11 cellular contexts compared by ENCODE assay signal in genomic region chr11:126990716-126991480, GRCh38. TPM values are rescaled to one million over a fixed set of nuclear protein-coding genes. Genes with fewer than 3 reads are reported as not detected.
A peak's percentile ranks its signal among the peaks of the same experiment; 100 is the strongest.
DNase-seq lines count a peak whose midpoint lies in the region; ATAC-seq and TF ChIP-seq lines count a peak whose summit lies in the region.
"Had no signal": no experiment of that assay in that cellular context is flagged by ENCODE, and none has a peak within 500 bp of the region (broad histone marks: within the 10 kb centered on the region; RNA-seq: fewer than 3 reads in every experiment).

No MANE protein-coding gene starts in this region.

- H3K9me3 ChIP-seq in adipocyte (ENCODE audit: control insufficient read depth, low read length) (no peaks in the 10 kb centered on the region), mucosa of descending colon (no peaks in the 10 kb centered on the region), thyroid gland (no peaks in the 10 kb centered on the region)

- H3K9ac ChIP-seq in adipocyte (ENCODE audit: low read length) = peak overlapping the region; percentile 31

- ATAC-seq in mucosa of descending colon = no peak
- no peak for ATAC-seq in GM21737 (IDR thresholded peaks at IDR 0.05; ENCODE audit: unreplicated experiment)

- peaks cover 30% of the 10 kb centered on the region for H3K36me3 Mint-ChIP-seq in HFFc6 (ENCODE audit: low read depth)
- H3K36me3 Mint-ChIP-seq: activated CD8-positive, alpha-beta memory T cell treated with anti-CD3 and anti-CD28 coated beads, Interleukin-2, amount 10 ng/mL, durations not matched to agents 7 days and 5 days had no signal

- peaks cover 17% of the 10 kb centered on the region for H3K4me1 Mint-ChIP-seq in HFFc6 (ENCODE audit: low read depth)
- H3K4me1 Mint-ChIP-seq: activated CD8-positive, alpha-beta memory T cell treated with anti-CD3 and anti-CD28 coated beads, Interleukin-2, amount 10 ng/mL, durations not matched to agents 7 days and 5 days had no signal

- no peaks in the 10 kb centered on the region for H3K27me3 ChIP-seq in adipocyte (replicated peaks; ENCODE audit: control insufficient read depth, insufficient read depth, low read length)
- no peaks in the 10 kb centered on the region for H3K27me3 ChIP-seq in layer of hippocampus (ENCODE audit: control insufficient read depth, insufficient read depth, low read length)
- no peaks in the 10 kb centered on the region for H3K27me3 ChIP-seq in thyroid gland

- H3K4me1 ChIP-seq in adipocyte (ENCODE audit: control insufficient read depth, insufficient read depth, low read length) (peaks cover 37% of the 10 kb centered on the region), mucosa of descending colon (ENCODE audit: low read depth) (no peaks in the 10 kb centered on the region), thyroid gland (no peaks in the 10 kb centered on the region)

- DNase-seq in AG20443 (ENCODE audit: low spot score) = peak; percentile 35
- peak; percentile 47 for DNase-seq in HFFc6
- peak; percentile 43 for DNase-seq in adipocyte (ENCODE audit: low read depth)
- no peak for DNase-seq in mucosa of descending colon
- no peak for DNase-seq in thyroid gland
- DNase-seq in RKO (ENCODE audit: low spot score) = no peak

- no peak overlapping the region for H3K4me3 ChIP-seq in adipocyte (ENCODE audit: low read length)
- H3K4me3 ChIP-seq in mucosa of descending colon = no peak overlapping the region
- no peak overlapping the region for H3K4me3 ChIP-seq in thyroid gland (replicated peaks in 1 of 3)

- TF ChIP-seq POLR2A in thyroid gland (IDR thresholded peaks at IDR 0.05) = no peak

- H3K4me3 Mint-ChIP-seq in HFFc6 = peak overlapping the region; percentile 86
- H3K4me3 Mint-ChIP-seq: activated CD8-positive, alpha-beta memory T cell treated with anti-CD3 and anti-CD28 coated beads, Interleukin-2, amount 10 ng/mL, durations not matched to agents 7 days and 5 days had no signal

- no peaks in the 10 kb centered on the region; the same call in 1 of the 2 replicates for H3K27me3 Mint-ChIP-seq in HFFc6 (ENCODE audit: insufficient read depth)

- H3K36me3 ChIP-seq in adipocyte (ENCODE audit: control insufficient read depth, insufficient read depth, low read length, severe bottlenecking) (no peaks in the 10 kb centered on the region), mucosa of descending colon (ENCODE audit: low read depth) (no peaks in the 10 kb centered on the region), thyroid gland (no peaks in the 10 kb centered on the region)

- H3K27ac Mint-ChIP-seq in HFFc6 = peak overlapping the region; percentile 99
- H3K27ac Mint-ChIP-seq: activated CD8-positive, alpha-beta memory T cell treated with anti-CD3 and anti-CD28 coated beads, Interleukin-2, amount 10 ng/mL, durations not matched to agents 7 days and 5 days had no signal

- intact Hi-C loops in mucosa of descending colon (cut with DNase I, micrococcal nuclease) = loop anchor here (5.0 to 10.0 kb wide), 2 partner anchors 279 to 546 kb away; no protein-coding TSS in a partner anchor
- intact Hi-C loops in thyroid gland (cut with DNase I) = loop anchor here (2.0 to 5.0 kb wide), 2 partner anchors 276 to 549 kb away; no protein-coding TSS in a partner anchor

- WGBS in thyroid gland, 2 donors = 50 to 51% methylated on average over 10 to 11 of the region's 11 CpGs

- H3K27ac ChIP-seq in layer of hippocampus (ENCODE audit: low read depth, low read length) = peak overlapping the region; percentile 36
- no peak overlapping the region for H3K27ac ChIP-seq in thyroid gland

- TF ChIP-seq CTCF in HFFc6 (IDR thresholded peaks at IDR 0.05) = peak; percentile 67
- TF ChIP-seq CTCF in mucosa of descending colon (IDR thresholded peaks at IDR 0.05) = no peak
- no peak for TF ChIP-seq CTCF in thyroid gland (IDR thresholded peaks at IDR 0.05)

- no peaks in the 10 kb centered on the region for H3K9me3 Mint-ChIP-seq in HFFc6

RNA-seq across cellular contexts. Expression of gene KIRREL3, which starts 9.7 kb away (rescaled TPM):
- 10 to 100 TPM; 22.2 to 38.2 (median 33.2) TPM for total RNA-seq in HFFc6 (2021; fragmentation: NEBNext Ultra II Directional; extraction: Animal tissue kit (Norgen Biotek cat#: 25700))
- 1 to 10 TPM in 1 of 3 donors, under 1 TPM in 2; 0.23 to 2.4 (median 0.70) TPM for total RNA-seq in mucosa of descending colon
- total RNA-seq in thyroid gland = under 1 TPM in 1 of 4 donors, not detected in 3; 0.78 TPM
- total RNA-seq: activated CD8-positive, alpha-beta memory T cell treated with anti-CD3 and anti-CD28 coated beads, Interleukin-2, amount 10 ng/mL, durations not matched to agents 7 days and 5 days; endothelial cell of umbilical vein; T-helper 2 cell treated with Interferon-gamma antibody and Interleukin-4, amounts not matched to agents 100 ng/mL and 5 ng/mL, for 36 hours had no signal

Comparison
In these comparisons a context has a peak if more than half of its experiments do, and no peak if none do; other contexts are left out.
1. DNase-seq: peak in AG20443 (single experiment), HFFc6 (single experiment) and adipocyte (single experiment); none in mucosa of descending colon (0 of 3), thyroid gland (0 of 2) and RKO (single experiment).
2. RNA of gene KIRREL3, which starts 9.7 kb away (total RNA-seq): 22.2 to 38.2 TPM in HFFc6; 0.23 to 2.4 TPM in mucosa of descending colon and 0.78 TPM in thyroid gland; every median in the first group is over 4 times any median in the second.